In the genomic region with DNA sequence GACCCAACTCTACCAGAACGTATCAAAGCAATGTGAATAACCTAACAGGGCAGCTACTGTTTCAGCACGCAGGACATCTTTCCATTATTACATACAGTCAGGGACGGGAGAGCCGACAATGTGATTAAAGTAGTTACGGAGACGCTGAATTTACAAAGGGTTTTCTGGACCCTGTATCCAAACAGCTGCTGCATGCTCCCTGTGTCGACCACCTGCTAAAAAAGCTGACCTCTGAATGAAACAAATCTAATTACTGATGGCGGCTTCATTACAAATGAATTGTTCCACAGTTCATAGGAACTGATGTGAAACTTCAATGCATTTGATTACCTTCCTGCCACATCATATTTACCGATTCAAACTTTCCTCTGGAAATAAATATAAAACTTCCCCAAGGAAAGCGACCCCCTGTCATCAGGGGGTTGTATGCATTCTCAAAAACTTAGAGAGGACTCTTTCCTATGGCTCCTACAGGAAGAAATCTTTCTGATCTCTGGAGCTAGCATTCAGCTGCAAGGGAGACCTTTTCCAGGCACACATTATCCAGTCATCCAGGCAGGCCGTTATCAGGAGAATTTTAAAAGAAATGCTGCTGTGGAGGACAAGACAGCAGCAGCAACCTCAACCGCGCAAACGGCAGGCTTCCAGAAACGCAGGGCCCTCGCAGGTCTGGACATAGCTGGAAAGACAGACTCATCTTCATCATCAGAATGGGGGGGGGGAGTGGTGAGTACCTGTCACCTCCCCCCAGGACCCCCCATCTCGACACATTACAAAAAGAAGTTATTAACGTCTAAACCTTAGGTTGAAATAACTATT, we compare ENCODE assay signal across 8 cellular contexts.
DNase-seq lines count a peak whose midpoint lies in the region; ATAC-seq and TF ChIP-seq lines count a peak whose summit lies in the region.

No MANE protein-coding gene starts in this region.

- H3K4me3 ChIP-seq in astrocyte of the spinal cord (ENCODE audit: low read depth, low read length), result peak overlapping the region; percentile 87

- TF ChIP-seq CTCF in astrocyte of the spinal cord (IDR thresholded peaks at IDR 0.05; ENCODE audit: low read depth, low read length), result no peak

- peak; percentile 32 to 41 for DNase-seq in NCI-H526 (lab: John Stamatoyannopoulos, UW)
- DNase-seq in NCI-H526 treated with DMSO at 0.1 percent for 48 hours (lab: John Stamatoyannopoulos, UW), result no peak
- DNase-seq in astrocyte of the spinal cord (ENCODE audit: low read depth, low spot score), result peak; percentile 59
- peak; percentile 30 for DNase-seq in kidney glomerular epithelial cell (lab: John Stamatoyannopoulos, UW)
- DNase-seq in superior temporal gyrus (ENCODE audit: extremely low spot score), result peak; percentile 69
- no peak for DNase-seq in activated CD4-positive, alpha-beta T cell treated with anti-CD3 and anti-CD28 coated beads for 1 hour
- no peak for DNase-seq in activated gamma-delta T cell treated with Interleukin-2 at 50 U/mL for 16 hours

- no peak for ATAC-seq in GM18907 (IDR thresholded peaks at IDR 0.05; ENCODE audit: unreplicated experiment)

- in situ Hi-C loops in astrocyte of the spinal cord (cut with HindIII; ENCODE audit: low sequenced_read_pairs), result no loop called here

Comparison
In these comparisons a context has a peak if more than half of its experiments do, and no peak if none do; other contexts are left out.
1. DNase-seq: peak in NCI-H526 (2 of 2), astrocyte of the spinal cord (single experiment), kidney glomerular epithelial cell (single experiment) and superior temporal gyrus (single experiment); none in NCI-H526 treated with DMSO at 0.1 percent for 48 hours (single experiment), activated CD4-positive, alpha-beta T cell treated with anti-CD3 and anti-CD28 coated beads for 1 hour (single experiment) and activated gamma-delta T cell treated with Interleukin-2 at 50 U/mL for 16 hours (single experiment).